In the genomic region with DNA sequence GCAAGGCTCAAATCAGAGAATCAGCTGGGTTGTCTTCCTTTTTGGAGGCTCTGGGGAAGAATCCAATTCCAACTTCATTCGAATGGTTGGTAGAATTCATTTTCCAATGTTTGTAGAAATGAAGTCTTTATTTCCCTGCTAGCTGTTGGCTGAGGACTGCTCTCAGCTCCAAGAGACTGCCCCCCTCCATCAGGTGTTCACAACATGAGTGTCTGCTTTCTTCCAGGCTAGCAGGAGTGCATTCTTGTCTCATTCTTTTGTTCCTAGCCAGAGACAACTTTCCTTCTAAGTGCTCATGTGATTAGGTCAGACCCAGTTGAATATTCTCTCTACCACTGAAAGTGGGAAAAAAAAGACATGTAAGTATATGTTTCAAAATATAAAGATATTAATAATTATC, we compare ENCODE assay signal across 1 cellular context.
TF ChIP-seq lines count a peak whose summit lies in the region.

No MANE protein-coding gene starts in this region.

TF ChIP-seq in SK-N-SH, 30 proteins besides CTCF, POLR2A, EP300 and RAD21 (continued from another document):
- TF ChIP-seq REST (IDR thresholded peaks at IDR 0.05; ENCODE audit: low read depth, low read length) = no peak
- no peak for TF ChIP-seq YY1 (IDR thresholded peaks at IDR 0.05; ENCODE audit: low read depth)
- TF ChIP-seq RCOR1 (IDR thresholded peaks at IDR 0.05; ENCODE audit: low read length) = no peak
- TF ChIP-seq CHD2 (IDR thresholded peaks at IDR 0.05; ENCODE audit: low read length, partially characterized antibody) = no peak
- TF ChIP-seq MEF2A (IDR thresholded peaks at IDR 0.05; ENCODE audit: borderline replicate concordance, low read depth) = no peak
- TF ChIP-seq MXI1 (IDR thresholded peaks at IDR 0.05; ENCODE audit: low read depth, low read length) = no peak
- TF ChIP-seq FOSL2 (IDR thresholded peaks at IDR 0.05; ENCODE audit: borderline replicate concordance, low read depth) = no peak
- TF ChIP-seq ELF1 (IDR thresholded peaks at IDR 0.05) = no peak
- TF ChIP-seq EZH2phosphoT487 (IDR thresholded peaks at IDR 0.05; ENCODE audit: borderline replicate concordance, low read depth) = no peak
- no peak for TF ChIP-seq FOXJ3 (CRISPR knock-in tag; IDR thresholded peaks at IDR 0.05)
- TF ChIP-seq MAX (IDR thresholded peaks at IDR 0.05; ENCODE audit: low read depth) = no peak
- TF ChIP-seq TEAD4 (IDR thresholded peaks at IDR 0.05; ENCODE audit: borderline replicate concordance, insufficient read depth) = no peak
- TF ChIP-seq, protein P1, sequence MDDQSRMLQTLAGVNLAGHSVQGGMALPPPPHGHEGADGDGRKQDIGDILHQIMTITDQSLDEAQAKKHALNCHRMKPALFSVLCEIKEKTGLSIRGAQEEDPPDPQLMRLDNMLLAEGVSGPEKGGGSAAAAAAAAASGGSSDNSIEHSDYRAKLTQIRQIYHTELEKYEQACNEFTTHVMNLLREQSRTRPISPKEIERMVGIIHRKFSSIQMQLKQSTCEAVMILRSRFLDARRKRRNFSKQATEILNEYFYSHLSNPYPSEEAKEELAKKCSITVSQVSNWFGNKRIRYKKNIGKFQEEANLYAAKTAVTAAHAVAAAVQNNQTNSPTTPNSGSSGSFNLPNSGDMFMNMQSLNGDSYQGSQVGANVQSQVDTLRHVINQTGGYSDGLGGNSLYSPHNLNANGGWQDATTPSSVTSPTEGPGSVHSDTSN (IDR thresholded peaks at IDR 0.05) = no peak
- TF ChIP-seq USF2 (IDR thresholded peaks at IDR 0.05; ENCODE audit: borderline replicate concordance, low read depth, low read length) = no peak
